ENCODE assay signal across 31 cellular contexts in genomic region chr4:127469575-127470289, GRCh38.
"Had no signal": no experiment of that assay in that cellular context is flagged by ENCODE, and none has a peak within 500 bp of the region (broad histone marks: within the 10 kb centered on the region; RNA-seq: fewer than 3 reads in every experiment).

No MANE protein-coding gene starts in this region.

- H3K36me3 Mint-ChIP-seq: activated naive CD4-positive, alpha-beta T cell treated with anti-CD3 and anti-CD28 coated beads, Interleukin-2, amount 10 ng/mL, durations not matched to agents 7 days and 5 days; activated naive CD8-positive, alpha-beta T cell treated with anti-CD3 and anti-CD28 coated beads, Interleukin-2, amount 10 ng/mL, durations not matched to agents 7 days and 5 days; brain; mesothelial cell of epicardium; stimulated activated naive B cell treated with anti-CD40 and anti-IgM and Interleukin-4, amounts not matched to agents 10 μg/mL and 1 μg/mL and 100 μg/mL, for 72 hours had no signal

- H3K4me1 Mint-ChIP-seq: activated naive CD4-positive, alpha-beta T cell treated with anti-CD3 and anti-CD28 coated beads, Interleukin-2, amount 10 ng/mL, durations not matched to agents 7 days and 5 days; activated naive CD8-positive, alpha-beta T cell treated with anti-CD3 and anti-CD28 coated beads, Interleukin-2, amount 10 ng/mL, durations not matched to agents 7 days and 5 days; brain; mesothelial cell of epicardium; naive thymus-derived CD4-positive, alpha-beta T cell; neural crest cell; stimulated activated naive B cell treated with anti-CD40 and anti-IgM and Interleukin-4, amounts not matched to agents 10 μg/mL and 1 μg/mL and 100 μg/mL, for 72 hours had no signal

- DNase-seq: activated CD4-positive, alpha-beta T cell treated with anti-CD3 and anti-CD28 coated beads for 48 hours; activated CD4-positive, alpha-beta T cell treated with anti-CD3 and anti-CD28 coated beads, Interleukin-2, amount 50 U/mL, for 48 hours; activated CD8-positive, alpha-beta memory T cell treated with anti-CD3 and anti-CD28 coated beads for 24 hours; activated effector memory CD4-positive, alpha-beta T cell treated with anti-CD3 and anti-CD28 coated beads, Interleukin-2, amount 50 U/mL, for 16 hours; activated naive CD4-positive, alpha-beta T cell treated with anti-CD3 and anti-CD28 coated beads, Interleukin-2, amount 10 ng/mL, durations not matched to agents 7 days and 5 days; activated naive CD8-positive, alpha-beta T cell treated with anti-CD3 and anti-CD28 coated beads, Interleukin-2, amount 10 ng/mL, durations not matched to agents 7 days and 5 days; activated T-cell treated with anti-CD3 and anti-CD28 coated beads, Interleukin-2, amount 50 U/mL, for 1 hour; cerebellar nuclear complex; colonic mucosa; effector CD8-positive, alpha-beta T cell; esophagus squamous epithelium; foreskin melanocyte; heart right ventricle; naive thymus-derived CD4-positive, alpha-beta T cell; nucleus accumbens; psoas muscle; stimulated activated CD4-positive, alpha-beta T cell treated with anti-CD3 and anti-CD28 coated beads, Interleukin-1b, Interleukin-23, amount 100 ng/mL, for 48 hours; stimulated activated naive B cell treated with anti-CD40 and anti-IgM and Interleukin-4, amounts not matched to agents 10 μg/mL and 1 μg/mL and 100 μg/mL, for 72 hours; stomach had no signal

- H3K9ac ChIP-seq: parathyroid adenoma had no signal

- H3K4me1 ChIP-seq: ascending aorta, colonic mucosa, esophagus squamous epithelium, heart right ventricle, parathyroid adenoma, psoas muscle, right atrium auricular region, stomach, tibial artery, upper lobe of right lung had no signal

- H3K79me2 ChIP-seq: parathyroid adenoma had no signal

- H3K4me3 Mint-ChIP-seq: activated naive CD4-positive, alpha-beta T cell treated with anti-CD3 and anti-CD28 coated beads, Interleukin-2, amount 10 ng/mL, durations not matched to agents 7 days and 5 days; activated naive CD8-positive, alpha-beta T cell treated with anti-CD3 and anti-CD28 coated beads, Interleukin-2, amount 10 ng/mL, durations not matched to agents 7 days and 5 days; activated T-helper 1 cell treated with anti-CD3 and anti-CD28 coated beads, Interleukin-12 subunit alpha, Interleukin-12 subunit beta, Interleukin-2, Interleukin-4 antibody, amounts not matched to agents 30 ng/mL and 10 ng/mL and 1 ng/mL, durations not matched to agents 14 hours and 24 hours and 36 hours; brain; mesothelial cell of epicardium; naive thymus-derived CD4-positive, alpha-beta T cell; neural crest cell; stimulated activated naive B cell treated with anti-CD40 and anti-IgM and Interleukin-4, amounts not matched to agents 10 μg/mL and 1 μg/mL and 100 μg/mL, for 72 hours had no signal

- ATAC-seq: heart right ventricle; naive thymus-derived CD4-positive, alpha-beta T cell; psoas muscle; stimulated activated naive B cell treated with anti-CD40 and anti-IgM and Interleukin-4, amounts not matched to agents 10 μg/mL and 1 μg/mL and 100 μg/mL, for 72 hours had no signal

- H3K4me3 ChIP-seq: ascending aorta, cardiac muscle cell, colonic mucosa, esophagus squamous epithelium, heart right ventricle, psoas muscle, right atrium auricular region, smooth muscle cell, stomach, tibial artery, upper lobe of right lung had no signal

- H3K9me3 ChIP-seq: ascending aorta, colonic mucosa, esophagus squamous epithelium, psoas muscle, right atrium auricular region, upper lobe of right lung had no signal

- H3K27me3 ChIP-seq: ascending aorta, cardiac muscle cell, colonic mucosa, esophagus squamous epithelium, heart right ventricle, right atrium auricular region, stomach, tibial artery, upper lobe of right lung had no signal

- H3K36me3 ChIP-seq: ascending aorta, cardiac muscle cell, colonic mucosa, esophagus squamous epithelium, heart right ventricle, right atrium auricular region, stomach, tibial artery, upper lobe of right lung had no signal

- H3K27me3 Mint-ChIP-seq: activated naive CD4-positive, alpha-beta T cell treated with anti-CD3 and anti-CD28 coated beads, Interleukin-2, amount 10 ng/mL, durations not matched to agents 7 days and 5 days; activated naive CD8-positive, alpha-beta T cell treated with anti-CD3 and anti-CD28 coated beads, Interleukin-2, amount 10 ng/mL, durations not matched to agents 7 days and 5 days; naive thymus-derived CD4-positive, alpha-beta T cell; stimulated activated naive B cell treated with anti-CD40 and anti-IgM and Interleukin-4, amounts not matched to agents 10 μg/mL and 1 μg/mL and 100 μg/mL, for 72 hours had no signal

- H3K27ac Mint-ChIP-seq: activated naive CD4-positive, alpha-beta T cell treated with anti-CD3 and anti-CD28 coated beads, Interleukin-2, amount 10 ng/mL, durations not matched to agents 7 days and 5 days; activated naive CD8-positive, alpha-beta T cell treated with anti-CD3 and anti-CD28 coated beads, Interleukin-2, amount 10 ng/mL, durations not matched to agents 7 days and 5 days; activated T-helper 1 cell treated with anti-CD3 and anti-CD28 coated beads, Interleukin-12 subunit alpha, Interleukin-12 subunit beta, Interleukin-2, Interleukin-4 antibody, amounts not matched to agents 30 ng/mL and 10 ng/mL and 1 ng/mL, durations not matched to agents 14 hours and 24 hours and 36 hours; brain; mesothelial cell of epicardium; naive thymus-derived CD4-positive, alpha-beta T cell; stimulated activated naive B cell treated with anti-CD40 and anti-IgM and Interleukin-4, amounts not matched to agents 10 μg/mL and 1 μg/mL and 100 μg/mL, for 72 hours had no signal

- H3K9me3 Mint-ChIP-seq: activated T-helper 1 cell treated with anti-CD3 and anti-CD28 coated beads, Interleukin-12 subunit alpha, Interleukin-12 subunit beta, Interleukin-2, Interleukin-4 antibody, amounts not matched to agents 30 ng/mL and 10 ng/mL and 1 ng/mL, durations not matched to agents 14 hours and 24 hours and 36 hours; neural crest cell had no signal

- H2AFZ ChIP-seq: parathyroid adenoma had no signal

- H3K4me2 ChIP-seq: smooth muscle cell had no signal

- H3K27ac ChIP-seq: ascending aorta, cardiac muscle cell, colonic mucosa, epithelial cell of prostate, esophagus squamous epithelium, heart right ventricle, parathyroid adenoma, psoas muscle, right atrium auricular region, stomach, tibial artery, upper lobe of right lung had no signal
